Comparison of ENCODE assay signal across 24 cellular contexts in genomic region chr2:173697929-173698328, GRCh38.
A peak's percentile ranks its signal among the peaks of the same experiment; 100 is the strongest.
DNase-seq lines count a peak whose midpoint lies in the region; ATAC-seq, FAIRE-seq and TF ChIP-seq lines count a peak whose summit lies in the region.
"Had no signal": no experiment of that assay in that cellular context is flagged by ENCODE, and none has a peak within 500 bp of the region (broad histone marks: within the 10 kb centered on the region; RNA-seq: fewer than 3 reads in every experiment).

No MANE protein-coding gene starts in this region.

- TF ChIP-seq EP300 in K562 (IDR thresholded peaks at IDR 0.05; ENCODE audit: low read length): no peak

- H3K14ac ChIP-seq in H9 (ENCODE audit: insufficient read depth, low read length): no peak overlapping the region
- no peak overlapping the region for H3K14ac ChIP-seq in neuronal stem cell (ENCODE audit: low read length)

- H3K4me2 ChIP-seq in H9 (ENCODE audit: insufficient read depth, insufficient read length, low read length) (no peak overlapping the region), K562 (ENCODE audit: insufficient read depth, low read length) (no peak overlapping the region), neuronal stem cell (ENCODE audit: insufficient read depth, low read length, poor library complexity, severe bottlenecking) (no peak overlapping the region)
- H3K4me2 ChIP-seq: BLaER1 treated with 17β-estradiol and CSF1 and Interleukin-3, amounts not matched to agents 10 nM and 100 nM had no signal

- H3K9me3 ChIP-seq in H9 (ENCODE audit: control insufficient read depth, low read depth, low read length) (peaks cover 6% of the 10 kb centered on the region), K562 (replicated peaks; ENCODE audit: control insufficient read depth, insufficient read depth, low read depth, low read length) (no peaks in the 10 kb centered on the region), neuronal stem cell (replicated peaks in 1 of 2; ENCODE audit: control insufficient read depth in 2 of 2, insufficient read depth in 1 of 2, low read depth in 1 of 2, low read length in 2 of 2) (peaks cover 0 to 2% of the 10 kb centered on the region in 2 donors)

- H2AK5ac ChIP-seq in H9 (ENCODE audit: insufficient read length, low read length) (no peak overlapping the region), neuronal stem cell (ENCODE audit: low read depth, low read length) (no peak overlapping the region)

- no TSS peak for BruUV-seq in K562 (replicated peaks; lab: Mats Ljungman, UMichigan)

- H3K56ac ChIP-seq in H9 (ENCODE audit: insufficient read length, low read depth, low read length): peak overlapping the region; percentile 17

- H3K79me2 ChIP-seq in H9 (ENCODE audit: insufficient read depth, low read length): no peaks in the 10 kb centered on the region
- H3K79me2 ChIP-seq in K562 (ENCODE audit: control insufficient read depth, insufficient read depth, low read length): no peaks in the 10 kb centered on the region

- H3K4me3 ChIP-seq in K562 (no peak overlapping the region), neuronal stem cell (ENCODE audit: low read length in 2 of 2) (no peak overlapping the region)
- H3K4me3 ChIP-seq: BLaER1 treated with 17β-estradiol and CSF1 and Interleukin-3, amounts not matched to agents 10 nM and 100 nM; GM23248 had no signal

- 100% methylated on average over 1 of the region's 1 CpG for WGBS in H9 (ENCODE audit: extremely low coverage, insufficient read length, low lambda C conversion rate)
- WGBS in K562 (ENCODE audit: insufficient coverage, low coverage, missing lambda C conversion rate): 0% methylated on average over 1 of the region's 1 CpG
- WGBS in neuronal stem cell (ENCODE audit: extremely low coverage in 2 of 2, insufficient read length in 2 of 2, insufficient replicate concordance in 1 of 2), 2 donors: 100% methylated on average over 1 of the region's 1 CpG

- H4K8ac ChIP-seq in H9 (replicated peaks; ENCODE audit: insufficient read length, low read depth, low read length) (no peak overlapping the region), neuronal stem cell (ENCODE audit: low read depth, low read length) (no peak overlapping the region)

- H3K4me1 ChIP-seq in H9 (ENCODE audit: insufficient read depth, low read length) (peaks cover 3% of the 10 kb centered on the region; the same call in 1 of the 2 replicates), K562 (replicated peaks in 1 of 2; ENCODE audit: control insufficient read depth in 2 of 2, insufficient read depth in 2 of 2, low read length in 2 of 2) (no peaks in the 10 kb centered on the region), neuronal stem cell (ENCODE audit: control insufficient read depth in 2 of 2, insufficient read depth in 1 of 2, low read depth in 1 of 2, low read length in 2 of 2) (no peaks in the 10 kb centered on the region)
- H3K4me1 ChIP-seq: BLaER1 treated with 17β-estradiol and CSF1 and Interleukin-3, amounts not matched to agents 10 nM and 100 nM had no signal

- H3K36me3 Mint-ChIP-seq in H9 (ENCODE audit: insufficient read depth in 1 of 3, low read depth in 3 of 3): no peaks in the 10 kb centered on the region
- H3K36me3 Mint-ChIP-seq: CD4-positive, CD25-positive, alpha-beta regulatory T cell; CD8-positive, alpha-beta memory T cell; IgD-negative memory B cell had no signal

- H3K23ac ChIP-seq in H9 (ENCODE audit: insufficient read length, low read depth, low read length) (no peak overlapping the region), neuronal stem cell (ENCODE audit: low read depth, low read length, poor library complexity) (no peak overlapping the region)

- H3K9ac ChIP-seq in H9 (ENCODE audit: extremely low read depth, insufficient read length, low read length) (no peak overlapping the region), K562 (ENCODE audit: insufficient read depth in 1 of 2, low read depth in 2 of 2, low read length in 2 of 2) (no peak overlapping the region), neuronal stem cell (ENCODE audit: low read depth, low read length, poor library complexity) (no peak overlapping the region)
- H3K9ac ChIP-seq: BLaER1 treated with 17β-estradiol and CSF1 and Interleukin-3, amounts not matched to agents 10 nM and 100 nM; GM23248 had no signal

- no peaks in the 10 kb centered on the region for H3K27me3 ChIP-seq in H9 (ENCODE audit: insufficient read depth, low read length)
- H3K27me3 ChIP-seq in K562 (ENCODE audit: control insufficient read depth in 2 of 2, insufficient read depth in 2 of 2, low read length in 2 of 2): no peaks in the 10 kb centered on the region
- H3K27me3 ChIP-seq in neuronal stem cell (ENCODE audit: control insufficient read depth in 3 of 3, insufficient read depth in 3 of 3, low read depth in 1 of 3, low read length in 3 of 3): peaks cover 0 to 2% (median 0%) of the 10 kb centered on the region in 3 experiments
- H3K27me3 ChIP-seq: BLaER1 treated with 17β-estradiol and CSF1 and Interleukin-3, amounts not matched to agents 10 nM and 100 nM had no signal

- in situ Hi-C loops in K562 (cut with MboI): no loop called here

- CTCF ChIA-PET in HEK293T (lab: Yijun Ruan, JAX): no interaction called here
- CTCF ChIA-PET in K562 (lab: Yijun Ruan, JAX; ENCODE audit: low intra/inter-chr PET ratio): interaction anchor here (0.6 kb wide), 1 partner anchor 414 kb away, joined by 7 read pairs; no protein-coding TSS in a partner anchor

- no peak overlapping the region for H3K18ac ChIP-seq in H9 (ENCODE audit: insufficient read length, low read depth, low read length)
- H3K18ac ChIP-seq in neuronal stem cell (ENCODE audit: low read length): no peak overlapping the region

- H2AFZ ChIP-seq in H9 (ENCODE audit: low read length): no peak overlapping the region
- H2AFZ ChIP-seq in K562 (ENCODE audit: low read depth, low read length): no peak overlapping the region
- H2AFZ ChIP-seq in neuronal stem cell (ENCODE audit: low read length): no peak overlapping the region
- H2AFZ ChIP-seq: GM23248 had no signal

- H4K20me1 ChIP-seq in H9 (ENCODE audit: control insufficient read depth, insufficient read depth, insufficient read length): no peaks in the 10 kb centered on the region
- no peaks in the 10 kb centered on the region for H4K20me1 ChIP-seq in K562 (replicated peaks; ENCODE audit: control insufficient read depth, insufficient read depth, low read length)
- H4K20me1 ChIP-seq: BLaER1 treated with 17β-estradiol and CSF1 and Interleukin-3, amounts not matched to agents 10 nM and 100 nM had no signal

- no peak overlapping the region for H2BK15ac ChIP-seq in H9 (ENCODE audit: low read depth, low read length)
- no peak overlapping the region for H2BK15ac ChIP-seq in neuronal stem cell (ENCODE audit: low read length)

- H2BK12ac ChIP-seq in H9 (ENCODE audit: insufficient read length, low read depth, low read length) (no peak overlapping the region), neuronal stem cell (ENCODE audit: low read length) (no peak overlapping the region)

- peaks cover 0 to 3% of the 10 kb centered on the region in 2 experiments; a peak in 2 of 4 replicates for H3K4me1 Mint-ChIP-seq in H9
- H3K4me1 Mint-ChIP-seq: B cell; CD4-positive, CD25-positive, alpha-beta regulatory T cell; CD8-positive, alpha-beta memory T cell; IgD-negative memory B cell had no signal

- ATAC-seq in K562: no peak

- no peaks in the 10 kb centered on the region for H3K23me2 ChIP-seq in H9 (ENCODE audit: insufficient read length, low read depth, low read length, poor library complexity, severe bottlenecking)

- H2BK120ac ChIP-seq in H9 (ENCODE audit: low read depth, low read length, poor library complexity, severe bottlenecking) (no peak overlapping the region), neuronal stem cell (ENCODE audit: low read depth, low read length) (no peak overlapping the region)

- TF ChIP-seq CTCF in H9 (conservative IDR thresholded peaks at IDR 0.05) (no peak), K562 (IDR thresholded peaks at IDR 0.05 in 2 of 3, conservative IDR thresholded peaks at IDR 0.05 in 1 of 3; ENCODE audit: insufficient read depth in 2 of 3, low read depth in 1 of 3, low read length in 3 of 3) (no peak)

- no peaks in the 10 kb centered on the region; a peak in 1 of 5 replicates for H3K9me3 Mint-ChIP-seq in H9

- H3K4ac ChIP-seq in H9 (ENCODE audit: low read depth, low read length) (no peak overlapping the region), neuronal stem cell (ENCODE audit: low read length) (no peak overlapping the region)

- H3K27ac Mint-ChIP-seq in H9: no peak overlapping the region
- H3K27ac Mint-ChIP-seq: B cell; CD4-positive, CD25-positive, alpha-beta regulatory T cell; CD8-positive, alpha-beta memory T cell; IgD-negative memory B cell had no signal

- no peak overlapping the region for H2BK20ac ChIP-seq in H9 (ENCODE audit: low read depth, low read length, poor library complexity, severe bottlenecking)

- no peak overlapping the region for H3K4me3 Mint-ChIP-seq in H9
- H3K4me3 Mint-ChIP-seq: B cell; CD4-positive, CD25-positive, alpha-beta regulatory T cell; CD8-positive, alpha-beta memory T cell; IgD-negative memory B cell had no signal

- peak; percentile 74 for FAIRE-seq in K562 (lab: Jason Lieb, UNC)
- FAIRE-seq: GM12891, GM18507, H54 had no signal

- no peak overlapping the region for H4K5ac ChIP-seq in H9 (ENCODE audit: insufficient read length, low read depth, low read length)

- H4K91ac ChIP-seq in H9 (ENCODE audit: insufficient read length, low read depth, low read length) (no peak overlapping the region), neuronal stem cell (ENCODE audit: low read depth, low read length, poor library complexity) (peak overlapping the region; percentile 19)

- H3K9me1 ChIP-seq in K562 (ENCODE audit: control insufficient read depth, insufficient read depth, low read length): no peaks in the 10 kb centered on the region

- intact Hi-C loops in K562 (cut with micrococcal nuclease): no loop called here

- H3K79me1 ChIP-seq in H9 (ENCODE audit: insufficient read depth, low read depth, low read length, poor library complexity, severe bottlenecking) (no peaks in the 10 kb centered on the region), neuronal stem cell (ENCODE audit: low read depth, low read length) (no peaks in the 10 kb centered on the region)

- H3K27ac ChIP-seq in H9 (ENCODE audit: insufficient read length, low read depth, low read length): no peak overlapping the region
- H3K27ac ChIP-seq in K562 (ENCODE audit: extremely low read depth, low read depth, low read length): no peak overlapping the region
- H3K27ac ChIP-seq in neuronal stem cell (replicated peaks; ENCODE audit: low read length): no peak overlapping the region
- H3K27ac ChIP-seq: BLaER1 treated with 17β-estradiol and CSF1 and Interleukin-3, amounts not matched to agents 10 nM and 100 nM; GM23248; HL-60 had no signal

- POLR2A ChIA-PET in HEK293T (lab: Yijun Ruan, JAX): no interaction called here
- POLR2A ChIA-PET in K562 (lab: Yijun Ruan, JAX): no interaction called here

- no peak for DNase-seq in H9
- DNase-seq in HEK293T (ENCODE audit: extremely low spot score): no peak
- DNase-seq in K562 (ENCODE audit: extremely low read depth in 1 of 4, low spot score in 3 of 4): no peak
- no peak for DNase-seq in neuronal stem cell (ENCODE audit: low spot score)
- DNase-seq in activated T-cell treated with anti-CD3 and anti-CD28 coated beads, Interleukin-2, amount 50 U/mL, for 48 hours: no peak
- DNase-seq in kidney tubule cell (ENCODE audit: low spot score): no peak
- DNase-seq in CD1c-positive myeloid dendritic cell (ENCODE audit: extremely low spot score): no peak
- DNase-seq: 8988T; CD4-positive, CD25-positive, alpha-beta regulatory T cell; CD8-positive, alpha-beta memory T cell; COR-L47; DMS 273 treated with DMSO at 0.1 percent for 48 hours; DMS53; DND-41; EL; GM23248; KG1 had no signal

- no peak for TF ChIP-seq POLR2A in K562 (conservative IDR thresholded peaks at IDR 0.05)

- H3K36me3 ChIP-seq in K562 (ENCODE audit: control insufficient read depth, insufficient read depth, low read length): no peaks in the 10 kb centered on the region
- H3K36me3 ChIP-seq in neuronal stem cell (replicated peaks in 1 of 2; ENCODE audit: control insufficient read depth in 2 of 2, insufficient read depth in 2 of 2, low read length in 2 of 2): no peaks in the 10 kb centered on the region
- H3K36me3 ChIP-seq: BLaER1 treated with 17β-estradiol and CSF1 and Interleukin-3, amounts not matched to agents 10 nM and 100 nM had no signal

- no peak overlapping the region for H2BK5ac ChIP-seq in H9 (ENCODE audit: insufficient read length, low read length)
- H2BK5ac ChIP-seq in neuronal stem cell (ENCODE audit: low read length): no peak overlapping the region

- H3K27me3 Mint-ChIP-seq in H9 (ENCODE audit: low read depth): no peaks in the 10 kb centered on the region
- H3K27me3 Mint-ChIP-seq: B cell; CD4-positive, CD25-positive, alpha-beta regulatory T cell; IgD-negative memory B cell had no signal

- TF ChIP-seq RAD21 in K562 (CRISPR knock-in tag; conservative IDR thresholded peaks at IDR 0.05 in 1 of 2, IDR thresholded peaks at IDR 0.05 in 1 of 2): no peak

- no peak overlapping the region for H3T11ph ChIP-seq in H9 (ENCODE audit: low read length)
